In genomic region chr10:93165367-93165766, GRCh38 we compare ENCODE assay signal across 25 cellular contexts.
A peak's percentile ranks its signal among the peaks of the same experiment; 100 is the strongest.
DNase-seq lines count a peak whose midpoint lies in the region; ATAC-seq, FAIRE-seq and TF ChIP-seq lines count a peak whose summit lies in the region.
"Had no signal": no experiment of that assay in that cellular context is flagged by ENCODE, and none has a peak within 500 bp of the region (broad histone marks: within the 10 kb centered on the region; RNA-seq: fewer than 3 reads in every experiment).

No MANE protein-coding gene starts in this region.

- H3K4me1 Mint-ChIP-seq in stimulated activated naive CD8-positive, alpha-beta T cell treated with anti-CD3 and anti-CD28 coated beads, Interleukin-15, amount 100 ng/mL, for 72 hours = no peaks in the 10 kb centered on the region
- H3K4me1 Mint-ChIP-seq: activated naive CD4-positive, alpha-beta T cell treated with anti-CD3 and anti-CD28 coated beads, Interleukin-2, amount 50 U/mL, for 24 hours had no signal

- peak; percentile 83 for DNase-seq in AG08395 (ENCODE audit: low spot score)
- DNase-seq in H54 (ENCODE audit: insufficient read length, low spot score) = no peak
- peak; percentile 18 for DNase-seq in adipocyte (ENCODE audit: low read depth)
- no peak for DNase-seq in stimulated activated naive CD8-positive, alpha-beta T cell treated with anti-CD3 and anti-CD28 coated beads, Interleukin-15, amount 100 ng/mL, for 72 hours
- no peak for DNase-seq in NOMO-1 treated with DMSO at 0.1 percent for 48 hours (lab: John Stamatoyannopoulos, UW; ENCODE audit: unreplicated experiment)
- DNase-seq: 8988T; activated CD4-positive, alpha-beta T cell treated with anti-CD3 and anti-CD28 coated beads, Interleukin-2, amount 50 U/mL, for 1 hour; BE2C; caudate nucleus; dermis blood vessel endothelial cell; DMS79; heart left ventricle; Kasumi-1; NCI-H1092; NCI-H187 treated with DMSO at 0.1 percent for 48 hours; nucleus accumbens; T-helper 9 cell had no signal

- no peak overlapping the region for H3K4me3 ChIP-seq in adipocyte (ENCODE audit: low read length)
- H3K4me3 ChIP-seq in mesodermal cell (ENCODE audit: extremely low read depth, insufficient read depth, low read length, poor library complexity, severe bottlenecking) = no peak overlapping the region
- H3K4me3 ChIP-seq: ascending aorta, heart left ventricle, skin epidermis had no signal

- no peak overlapping the region for H3K27ac Mint-ChIP-seq in stimulated activated naive CD8-positive, alpha-beta T cell treated with anti-CD3 and anti-CD28 coated beads, Interleukin-15, amount 100 ng/mL, for 72 hours
- H3K27ac Mint-ChIP-seq: activated naive CD4-positive, alpha-beta T cell treated with anti-CD3 and anti-CD28 coated beads, Interleukin-2, amount 50 U/mL, for 24 hours; activated T-helper 1 cell treated with anti-CD3 and anti-CD28 coated beads, Interleukin-12 subunit alpha, Interleukin-12 subunit beta, Interleukin-2, Interleukin-4 antibody, amounts not matched to agents 30 ng/mL and 10 ng/mL and 1 ng/mL, durations not matched to agents 14 hours and 24 hours and 36 hours had no signal

- peaks cover 12% of the 10 kb centered on the region for H3K4me1 ChIP-seq in adipocyte (ENCODE audit: control insufficient read depth, insufficient read depth, low read length)
- peaks cover 8% of the 10 kb centered on the region for H3K4me1 ChIP-seq in mesodermal cell (ENCODE audit: control insufficient read depth, insufficient read depth, low read length, poor library complexity, severe bottlenecking)
- H3K4me1 ChIP-seq: ascending aorta, BE2C had no signal

- H3K9me3 Mint-ChIP-seq in stimulated activated naive CD8-positive, alpha-beta T cell treated with anti-CD3 and anti-CD28 coated beads, Interleukin-15, amount 100 ng/mL, for 72 hours = peaks cover 7 to 14% of the 10 kb centered on the region in 2 donors

- no peaks in the 10 kb centered on the region for H3K27me3 ChIP-seq in adipocyte (replicated peaks; ENCODE audit: control insufficient read depth, insufficient read depth, low read length)
- H3K27me3 ChIP-seq: ascending aorta, BE2C had no signal

- H3K9ac ChIP-seq in adipocyte (ENCODE audit: low read length) = no peak overlapping the region

- peaks cover 9% of the 10 kb centered on the region for H3K9me3 ChIP-seq in adipocyte (ENCODE audit: control insufficient read depth, low read length)
- peaks cover 5% of the 10 kb centered on the region for H3K9me3 ChIP-seq in mesodermal cell (ENCODE audit: control insufficient read depth, low read length)
- H3K9me3 ChIP-seq: BE2C had no signal

- peaks cover 30% of the 10 kb centered on the region for H3K27me3 Mint-ChIP-seq in stimulated activated naive CD8-positive, alpha-beta T cell treated with anti-CD3 and anti-CD28 coated beads, Interleukin-15, amount 100 ng/mL, for 72 hours

- peak; percentile 70 for FAIRE-seq in H54 (lab: Jason Lieb, UNC)
- FAIRE-seq: endothelial cell of umbilical vein had no signal

- no peaks in the 10 kb centered on the region for H3K36me3 ChIP-seq in adipocyte (ENCODE audit: control insufficient read depth, insufficient read depth, low read length, severe bottlenecking)
- no peaks in the 10 kb centered on the region for H3K36me3 ChIP-seq in mesodermal cell (ENCODE audit: control insufficient read depth, insufficient read depth, low read length)
- H3K36me3 ChIP-seq: ascending aorta, BE2C, heart left ventricle had no signal

- ATAC-seq in HG02840 (IDR thresholded peaks at IDR 0.05; ENCODE audit: low FRiP score, unreplicated experiment) (no peak), HG03565 (IDR thresholded peaks at IDR 0.05; ENCODE audit: unreplicated experiment) (no peak)
- ATAC-seq in stimulated activated naive CD8-positive, alpha-beta T cell treated with anti-CD3 and anti-CD28 coated beads, Interleukin-15, amount 100 ng/mL, for 72 hours = no peak
- ATAC-seq: heart left ventricle had no signal

- H3K27ac ChIP-seq in mesodermal cell (ENCODE audit: low read depth, low read length, severe bottlenecking) = peak overlapping the region; percentile 67
- H3K27ac ChIP-seq: ascending aorta, heart left ventricle had no signal

- no peak for TF ChIP-seq POLR2A in H54 (IDR thresholded peaks at IDR 0.05; ENCODE audit: low read depth, low read length)

- no peak overlapping the region for H3K4me3 Mint-ChIP-seq in stimulated activated naive CD8-positive, alpha-beta T cell treated with anti-CD3 and anti-CD28 coated beads, Interleukin-15, amount 100 ng/mL, for 72 hours
- H3K4me3 Mint-ChIP-seq: activated naive CD4-positive, alpha-beta T cell treated with anti-CD3 and anti-CD28 coated beads, Interleukin-2, amount 50 U/mL, for 24 hours; activated T-helper 1 cell treated with anti-CD3 and anti-CD28 coated beads, Interleukin-12 subunit alpha, Interleukin-12 subunit beta, Interleukin-2, Interleukin-4 antibody, amounts not matched to agents 30 ng/mL and 10 ng/mL and 1 ng/mL, durations not matched to agents 14 hours and 24 hours and 36 hours had no signal

- 88% methylated on average over 3 of the region's 4 CpGs; no CpG with 5 or more reads in 1 of the 2 experiments for WGBS in mesodermal cell (ENCODE audit: insufficient coverage in 2 of 2), 2 experiments

Comparison
In these comparisons a context has a peak if more than half of its experiments do, and no peak if none do; other contexts are left out.
1. DNase-seq: peak in AG08395 (single experiment) and adipocyte (single experiment); none in H54 (single experiment), stimulated activated naive CD8-positive, alpha-beta T cell treated with anti-CD3 and anti-CD28 coated beads, Interleukin-15, amount 100 ng/mL, for 72 hours (0 of 2) and NOMO-1 treated with DMSO at 0.1 percent for 48 hours (single experiment).